Comparison of ENCODE assay signal across 9 cellular contexts in the genomic region with DNA sequence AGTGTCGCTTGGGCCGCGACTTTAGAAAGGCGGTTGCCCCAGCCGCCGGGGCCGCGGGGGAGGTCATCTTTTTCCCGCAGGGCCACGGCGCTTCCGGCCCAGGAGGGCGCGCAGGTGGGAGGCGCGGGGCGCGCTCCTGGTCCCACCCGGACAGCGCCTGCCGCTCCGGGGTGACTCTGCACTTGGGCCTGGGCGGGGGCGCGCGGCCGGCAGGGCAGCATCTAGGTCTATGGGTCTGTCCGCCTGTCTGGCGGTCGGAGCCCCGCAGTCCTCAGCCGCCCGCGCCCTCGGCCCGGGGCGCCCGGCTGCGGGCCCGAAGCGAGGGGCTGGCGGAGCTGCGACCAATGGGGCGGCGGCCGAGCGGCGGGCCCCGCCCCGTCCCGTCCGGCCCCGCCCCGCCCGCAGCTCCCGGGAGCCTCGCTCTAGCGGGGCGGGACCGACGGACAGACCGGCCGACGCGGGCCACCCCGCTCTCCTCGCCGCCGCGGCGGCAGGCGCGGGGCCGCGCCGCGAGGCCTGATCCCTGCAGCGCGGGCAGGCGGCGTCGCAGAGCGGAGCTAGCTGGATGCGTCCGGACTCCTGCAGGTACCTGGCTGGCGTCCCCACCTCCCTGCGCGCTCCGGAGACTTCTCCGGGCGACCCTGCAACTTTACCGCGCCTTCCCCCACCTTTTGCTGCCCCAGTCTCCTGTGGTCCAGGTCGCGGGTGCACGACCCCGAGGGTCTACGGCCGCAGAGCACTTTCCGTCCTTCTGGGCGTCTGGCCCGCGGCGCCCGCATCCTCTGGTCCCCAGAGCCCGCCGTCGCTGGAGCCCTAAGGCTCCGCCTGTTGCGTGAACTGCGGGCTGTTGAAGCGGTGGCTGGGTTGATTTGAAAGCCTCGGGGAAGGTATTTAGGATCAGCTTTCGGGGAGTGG. TPM values are rescaled to one million over a fixed set of nuclear protein-coding genes. Genes with fewer than 3 reads are reported as not detected.
DNase-seq lines count a peak whose midpoint lies in the region; ATAC-seq and TF ChIP-seq lines count a peak whose summit lies in the region.
"Had no signal": no experiment of that assay in that cellular context is flagged by ENCODE, and none has a peak within 500 bp of the region (broad histone marks: within the 10 kb centered on the region; RNA-seq: fewer than 3 reads in every experiment).

A gene with protein sequence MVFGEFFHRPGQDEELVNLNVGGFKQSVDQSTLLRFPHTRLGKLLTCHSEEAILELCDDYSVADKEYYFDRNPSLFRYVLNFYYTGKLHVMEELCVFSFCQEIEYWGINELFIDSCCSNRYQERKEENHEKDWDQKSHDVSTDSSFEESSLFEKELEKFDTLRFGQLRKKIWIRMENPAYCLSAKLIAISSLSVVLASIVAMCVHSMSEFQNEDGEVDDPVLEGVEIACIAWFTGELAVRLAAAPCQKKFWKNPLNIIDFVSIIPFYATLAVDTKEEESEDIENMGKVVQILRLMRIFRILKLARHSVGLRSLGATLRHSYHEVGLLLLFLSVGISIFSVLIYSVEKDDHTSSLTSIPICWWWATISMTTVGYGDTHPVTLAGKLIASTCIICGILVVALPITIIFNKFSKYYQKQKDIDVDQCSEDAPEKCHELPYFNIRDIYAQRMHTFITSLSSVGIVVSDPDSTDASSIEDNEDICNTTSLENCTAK (plus strand): TSS at position 446 of the 915 bp plus-strand sequence. CDS start 52,342 bp downstream, outside the sequence.

- no peaks in the 10 kb centered on the region for H3K9me3 ChIP-seq in HUES64 (ENCODE audit: insufficient read depth, low read depth, low read length)

- peaks cover 59% of the 10 kb centered on the region for H3K27me3 ChIP-seq in HUES64 (ENCODE audit: insufficient read depth, low read length)

- no peak within 1 kb of the TSS for H3K27ac Mint-ChIP-seq in nephron

- H3K9ac ChIP-seq in HUES64 (ENCODE audit: low read depth, low read length), result peak within 1 kb of the TSS; percentile 77

- H3K27me3 Mint-ChIP-seq in nephron (ENCODE audit: low read depth), result peaks cover 84% of the 10 kb centered on the region

- H3K36me3 Mint-ChIP-seq in nephron (ENCODE audit: low read depth), result no peaks in the 10 kb centered on the region

- WGBS in HUES64, result under 1% methylated on average over 114 of the region's 114 CpGs

- peaks cover 9% of the 10 kb centered on the region for H3K4me1 Mint-ChIP-seq in nephron

- H3K4me1 ChIP-seq in HUES64 (ENCODE audit: insufficient read depth, low read length), result peaks cover 16% of the 10 kb centered on the region

- ATAC-seq in GM21619 (IDR thresholded peaks at IDR 0.05; ENCODE audit: unreplicated experiment), result peak; percentile 86

- no peaks in the 10 kb centered on the region for H3K36me3 ChIP-seq in HUES64 (ENCODE audit: insufficient read depth, low read length)

- H3K4me3 Mint-ChIP-seq in nephron, result peak within 1 kb of the TSS; percentile 82 to 89 (median 87)

- peak; percentile 36 for DNase-seq in NCI-H1694 treated with DMSO at 0.1 percent for 48 hours (lab: John Stamatoyannopoulos, UW)
- no peak for DNase-seq in NCI-H1694 (lab: John Stamatoyannopoulos, UW)
- peak; percentile 2 for DNase-seq in fibroblast of mammary gland (ENCODE audit: low read depth)
- no peak for DNase-seq in G401 (ENCODE audit: low spot score)

- H3K9me3 Mint-ChIP-seq in nephron, result no peaks in the 10 kb centered on the region

- H3K27ac ChIP-seq in HUES64 (ENCODE audit: low read depth, low read length), result peak within 1 kb of the TSS; percentile 56; the same call in 1 of the 2 replicates
- H3K27ac ChIP-seq in VCaP, result peak within 1 kb of the TSS; percentile 95
- H3K27ac ChIP-seq: epithelial cell of prostate had no signal

- in situ Hi-C loops in G401 (cut with HindIII; ENCODE audit: low sequenced_read_pairs), result no loop called here

- H3K4me3 ChIP-seq in HUES64 (ENCODE audit: low read length) (peak within 1 kb of the TSS; percentile 90), fibroblast of mammary gland (ENCODE audit: control insufficient read depth, low read depth, low read length) (peak within 1 kb of the TSS; percentile 50)

- no peak for TF ChIP-seq CTCF in VCaP (conservative IDR thresholded peaks at IDR 0.05)
- no peak for TF ChIP-seq CTCF in fibroblast of mammary gland (conservative IDR thresholded peaks at IDR 0.05; ENCODE audit: control insufficient read depth, insufficient read depth, low read depth, low read length)
- TF ChIP-seq CTCF in nephron (IDR thresholded peaks at IDR 0.05; ENCODE audit: unreplicated experiment in 3 of 3), result no peak

RNA-seq across cellular contexts. Expression of the gene that starts here (rescaled TPM):
- polyA plus RNA-seq in HUES64 (2013, experiment 1 of 2), result 10.2 TPM
- 11.4 TPM for polyA plus RNA-seq in HUES64 (2013, experiment 2 of 2)
- total RNA-seq in G401 (2014; rRNA removed; shearing (Covaris generic)), result not detected in 2 replicates

Comparison
In these comparisons a context has a peak if more than half of its experiments do, and no peak if none do; other contexts are left out.
1. DNase-seq: peak in NCI-H1694 treated with DMSO at 0.1 percent for 48 hours (single experiment) and fibroblast of mammary gland (single experiment); none in NCI-H1694 (single experiment) and G401 (single experiment).